In the genomic region with DNA sequence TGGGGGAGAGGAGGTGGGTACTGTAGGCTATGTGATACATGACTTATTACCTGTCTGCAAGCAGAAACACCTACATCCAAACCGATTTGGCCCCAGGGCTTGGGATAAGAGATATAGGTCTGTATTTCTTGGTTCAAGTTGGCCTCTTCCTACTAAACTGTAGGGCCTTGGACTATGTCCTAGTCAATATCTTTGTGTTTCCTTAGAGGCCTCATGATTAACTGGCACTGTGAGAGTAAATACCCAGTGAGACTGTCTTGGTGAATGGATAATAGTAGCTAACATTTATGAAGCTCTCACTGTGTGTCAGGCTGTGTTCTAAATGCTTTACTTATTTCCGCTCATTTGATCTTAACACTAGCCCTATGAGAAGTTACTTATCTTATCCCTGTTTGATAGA, we compare ENCODE assay signal across 18 cellular contexts.
DNase-seq lines count a peak whose midpoint lies in the region; ATAC-seq, FAIRE-seq and TF ChIP-seq lines count a peak whose summit lies in the region.
"Had no signal": no experiment of that assay in that cellular context is flagged by ENCODE, and none has a peak within 500 bp of the region (broad histone marks: within the 10 kb centered on the region; RNA-seq: fewer than 3 reads in every experiment).

No MANE protein-coding gene starts in this region.

- H2AFZ ChIP-seq in PC-9 = no peak overlapping the region

- H3K9me3 ChIP-seq in T-helper 17 cell (ENCODE audit: control insufficient read depth, low read length, poor library complexity, severe bottlenecking) (no peaks in the 10 kb centered on the region), small intestine (ENCODE audit: control insufficient read depth, low read depth) (no peaks in the 10 kb centered on the region), PC-9 (ENCODE audit: insufficient read depth, low read depth) (no peaks in the 10 kb centered on the region)

- 58 to 78% (median 63%) methylated on average over 2 of the region's 2 CpGs for WGBS in small intestine, 3 donors

- no peaks in the 10 kb centered on the region; the same call in 1 of the 2 replicates for H3K79me2 ChIP-seq in PC-9 (ENCODE audit: low read depth)

- ATAC-seq in T-helper 17 cell (no peak), HG03095 (IDR thresholded peaks at IDR 0.05; ENCODE audit: unreplicated experiment) (no peak)
- ATAC-seq: GM12878, K562, PC-3 had no signal

- H3K27me3 Mint-ChIP-seq in activated T-cell treated with anti-CD3 and anti-CD28 coated beads, Interleukin-2, amount 50 U/mL, for 24 hours = no peaks in the 10 kb centered on the region
- H3K27me3 Mint-ChIP-seq in T-helper 17 cell (no peaks in the 10 kb centered on the region), mesothelial cell of epicardium (ENCODE audit: low read depth) (no peaks in the 10 kb centered on the region)

- H3K27ac ChIP-seq in small intestine (ENCODE audit: low read depth in 1 of 2, low read length in 1 of 2) (no peak overlapping the region), PC-9 (no peak overlapping the region)

- H3K9me3 Mint-ChIP-seq in activated T-cell treated with anti-CD3 and anti-CD28 coated beads, Interleukin-2, amount 50 U/mL, for 24 hours = no peaks in the 10 kb centered on the region
- no peaks in the 10 kb centered on the region for H3K9me3 Mint-ChIP-seq in mesothelial cell of epicardium
- H3K9me3 Mint-ChIP-seq: H9 had no signal

- H3K27me3 ChIP-seq in small intestine (ENCODE audit: control insufficient read depth in 2 of 2, insufficient read depth in 2 of 2, low read length in 2 of 2) (no peaks in the 10 kb centered on the region), PC-9 (ENCODE audit: insufficient read depth, low read depth) (peaks cover 33% of the 10 kb centered on the region; the same call in 1 of the 2 replicates)

- CTCF ChIA-PET in PC-9 (lab: Charles Lee) = no interaction called here

- H3K36me3 ChIP-seq in small intestine (ENCODE audit: control insufficient read depth in 2 of 2, insufficient read depth in 2 of 2, low read length in 2 of 2) (no peaks in the 10 kb centered on the region), PC-9 (ENCODE audit: low read depth) (no peaks in the 10 kb centered on the region)

- intact Hi-C loops in PC-9 (cut with micrococcal nuclease; ENCODE audit: unreplicated experiment) = no loop called here

- H3K4me1 Mint-ChIP-seq in activated T-cell treated with anti-CD3 and anti-CD28 coated beads, Interleukin-2, amount 50 U/mL, for 24 hours (ENCODE audit: low read depth) = peaks cover 46% of the 10 kb centered on the region
- H3K4me1 Mint-ChIP-seq in T-helper 17 cell (peaks cover 23% of the 10 kb centered on the region), mesothelial cell of epicardium (peaks cover 5% of the 10 kb centered on the region)
- H3K4me1 Mint-ChIP-seq: CD14-positive monocyte had no signal

- no peak for FAIRE-seq in small intestine (lab: Jason Lieb, UNC)
- FAIRE-seq: K562 had no signal

- no peak overlapping the region for H3K4me3 ChIP-seq in small intestine (ENCODE audit: low read depth in 1 of 2, low read length in 2 of 2)
- H3K4me3 ChIP-seq in PC-9 = no peak overlapping the region
- H3K4me3 ChIP-seq: GM12878, K562 had no signal

- no peak for TF ChIP-seq CTCF in mesothelial cell of epicardium (IDR thresholded peaks at IDR 0.05; ENCODE audit: unreplicated experiment)
- TF ChIP-seq CTCF in PC-9 (conservative IDR thresholded peaks at IDR 0.05) = no peak

- H3K4me3 Mint-ChIP-seq in activated T-cell treated with anti-CD3 and anti-CD28 coated beads, Interleukin-2, amount 50 U/mL, for 24 hours = no peak overlapping the region
- H3K4me3 Mint-ChIP-seq in T-helper 17 cell = no peak overlapping the region
- no peak overlapping the region for H3K4me3 Mint-ChIP-seq in mesothelial cell of epicardium
- H3K4me3 Mint-ChIP-seq: CD14-positive monocyte, H9 had no signal

- peaks cover 5% of the 10 kb centered on the region; the same call in 1 of the 2 replicates for H4K20me1 ChIP-seq in PC-9 (ENCODE audit: insufficient read depth)

- H3K27ac Mint-ChIP-seq in activated T-cell treated with anti-CD3 and anti-CD28 coated beads, Interleukin-2, amount 50 U/mL, for 24 hours = peak overlapping the region; percentile 64
- H3K27ac Mint-ChIP-seq in T-helper 17 cell (peak overlapping the region; percentile 34), mesothelial cell of epicardium (peak overlapping the region; percentile 35)

- POLR2A ChIA-PET in PC-9 (lab: Charles Lee; ENCODE audit: unreplicated experiment) = no interaction called here

- no peaks in the 10 kb centered on the region for H3K9me2 ChIP-seq in PC-9 (ENCODE audit: insufficient read depth)

- BruUV-seq in PC-9 (replicated peaks; lab: Mats Ljungman, UMichigan) = no TSS peak

- no peak overlapping the region for H3K4me2 ChIP-seq in PC-9

- H3F3A ChIP-seq in PC-9 (ENCODE audit: insufficient read depth, low read depth) = no peaks in the 10 kb centered on the region

- peak; percentile 3 for DNase-seq in activated T-cell treated with anti-CD3 and anti-CD28 coated beads, Interleukin-2, amount 50 U/mL, for 24 hours
- DNase-seq in activated T-cell treated with anti-CD3 and anti-CD28 coated beads for 4 hours = no peak
- DNase-seq in T-helper 17 cell = no peak
- DNase-seq in mesothelial cell of epicardium (ENCODE audit: low spot score in 2 of 2, unreplicated experiment in 2 of 2) = no peak
- DNase-seq in small intestine = peak; percentile 25
- no peak for DNase-seq in NCI-H226
- DNase-seq in PC-9 = no peak
- DNase-seq: 8988T, H9, NCI-H1417 treated with DMSO at 0.1 percent for 48 hours, NCI-H187 treated with DMSO at 0.1 percent for 48 hours, NCI-H345, NCI-H524 treated with DMSO at 0.1 percent for 48 hours, PC-3 had no signal

- H3K4me1 ChIP-seq in small intestine (ENCODE audit: control insufficient read depth in 2 of 2, insufficient read depth in 1 of 2, low read depth in 1 of 2, low read length in 1 of 2) (no peaks in the 10 kb centered on the region), PC-9 (replicated peaks; ENCODE audit: insufficient read depth) (no peaks in the 10 kb centered on the region)

- H3K36me3 Mint-ChIP-seq in activated T-cell treated with anti-CD3 and anti-CD28 coated beads, Interleukin-2, amount 50 U/mL, for 24 hours (ENCODE audit: low read depth) = peaks cover 38% of the 10 kb centered on the region
- H3K36me3 Mint-ChIP-seq in T-helper 17 cell (ENCODE audit: low read depth) (peaks cover 3% of the 10 kb centered on the region), mesothelial cell of epicardium (peaks cover 23% of the 10 kb centered on the region)

Comparison
In these comparisons a context has a peak if more than half of its experiments do, and no peak if none do; other contexts are left out.
1. DNase-seq: peak in activated T-cell treated with anti-CD3 and anti-CD28 coated beads, Interleukin-2, amount 50 U/mL, for 24 hours (single experiment) and small intestine (single experiment); none in activated T-cell treated with anti-CD3 and anti-CD28 coated beads for 4 hours (single experiment), T-helper 17 cell (0 of 3), mesothelial cell of epicardium (0 of 2), NCI-H226 (single experiment) and PC-9 (0 of 2).
2. Peak in every context shown above with its lines, with median percentiles within 50 percentile points of each other: H3K27ac Mint-ChIP-seq.